Comparison of ENCODE assay signal across 11 cellular contexts in the genomic region with DNA sequence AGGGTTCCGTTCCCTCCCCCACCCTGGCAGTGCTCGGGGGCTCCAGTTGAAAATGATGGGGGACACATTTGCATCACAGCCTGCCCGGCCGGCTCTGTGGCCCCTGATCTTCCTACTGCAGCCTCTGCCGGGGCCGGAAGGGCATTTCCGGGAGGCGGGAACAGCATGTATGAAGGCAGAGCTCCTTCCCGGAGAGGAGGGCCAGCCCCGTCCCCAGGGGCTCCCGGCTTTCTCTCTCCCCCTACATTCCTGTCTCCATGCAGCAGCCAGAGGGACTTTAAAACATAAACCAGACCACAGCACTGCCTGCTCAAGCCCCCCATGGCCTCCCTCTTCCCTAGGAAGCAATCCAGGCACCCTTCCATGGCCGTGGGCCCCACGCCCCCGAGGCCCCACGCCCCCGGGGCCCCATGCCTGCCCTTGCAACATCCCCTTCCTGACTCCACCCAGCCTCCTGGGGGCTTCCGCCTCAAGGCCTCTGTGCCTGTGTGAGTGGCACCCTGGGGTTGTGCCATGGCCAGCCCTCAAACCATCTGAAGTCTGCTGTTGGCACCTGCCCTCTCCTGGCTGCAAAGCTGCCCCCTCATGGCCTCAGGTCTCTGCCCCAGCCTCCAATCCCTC.
DNase-seq lines count a peak whose midpoint lies in the region; ATAC-seq and TF ChIP-seq lines count a peak whose summit lies in the region.
"Had no signal": no experiment of that assay in that cellular context is flagged by ENCODE, and none has a peak within 500 bp of the region (broad histone marks: within the 10 kb centered on the region; RNA-seq: fewer than 3 reads in every experiment).

No MANE protein-coding gene starts in this region.

- H3K4me3 ChIP-seq in adrenal gland = peak overlapping the region in 1 of 4 donors; percentile 33

- ATAC-seq in left lobe of liver (peak; percentile 40), GM21423 (IDR thresholded peaks at IDR 0.05; ENCODE audit: unreplicated experiment) (no peak), GM18520 (IDR thresholded peaks at IDR 0.05; ENCODE audit: unreplicated experiment) (no peak)
- ATAC-seq: activated CD4-positive, CD25-positive, alpha-beta regulatory T cell treated with anti-CD3 and anti-CD28 coated beads, Interleukin-2, amount 50 U/mL, for 24 hours had no signal

- no peak for TF ChIP-seq POLR2A in adrenal gland (IDR thresholded peaks at IDR 0.05)

- no peaks in the 10 kb centered on the region for H3K9me3 ChIP-seq in adrenal gland (replicated peaks in 1 of 3)

- peak overlapping the region; percentile 90 for H3K27ac Mint-ChIP-seq in stimulated activated naive CD8-positive, alpha-beta T cell treated with anti-CD3 and anti-CD28 coated beads, Interleukin-15, Interleukin-2, amounts not matched to agents 100 ng/mL and 50 ng/mL, for 24 hours

- DNase-seq in Kasumi-1 (lab: John Stamatoyannopoulos, UW) (peak; percentile 88 to 91), adrenal gland (no peak), left lobe of liver (ENCODE audit: low spot score) (no peak), NCI-H524 treated with DMSO at 0.1 percent for 48 hours (lab: John Stamatoyannopoulos, UW) (no peak), DMS114 treated with DMSO at 0.1 percent for 48 hours (lab: John Stamatoyannopoulos, UW; ENCODE audit: unreplicated experiment) (no peak)
- DNase-seq: head of caudate nucleus, KG1 had no signal

- WGBS in adrenal gland, 4 donors = 40 to 64% (median 49%) methylated on average over 15 to 17 of the region's 17 CpGs

- H3K27ac ChIP-seq in adrenal gland = peak overlapping the region in 3 of 5 donors; percentile 15 to 79 (median 26)

- peaks cover 14% of the 10 kb centered on the region for H3K36me3 Mint-ChIP-seq in stimulated activated naive CD8-positive, alpha-beta T cell treated with anti-CD3 and anti-CD28 coated beads, Interleukin-15, Interleukin-2, amounts not matched to agents 100 ng/mL and 50 ng/mL, for 24 hours (ENCODE audit: low read depth)

- no peaks in the 10 kb centered on the region for H3K36me3 ChIP-seq in adrenal gland (replicated peaks in 1 of 2)

- intact Hi-C loops in adrenal gland (cut with DNase I) = no loop called here

- H3K4me1 ChIP-seq in adrenal gland (replicated peaks in 1 of 2) = peaks cover 0 to 21% of the 10 kb centered on the region in 2 donors

- peaks cover 39% of the 10 kb centered on the region for H3K4me1 Mint-ChIP-seq in stimulated activated naive CD8-positive, alpha-beta T cell treated with anti-CD3 and anti-CD28 coated beads, Interleukin-15, Interleukin-2, amounts not matched to agents 100 ng/mL and 50 ng/mL, for 24 hours (ENCODE audit: low read depth)

- H3K27me3 ChIP-seq in adrenal gland = no peaks in the 10 kb centered on the region

- H3K27me3 Mint-ChIP-seq in stimulated activated naive CD8-positive, alpha-beta T cell treated with anti-CD3 and anti-CD28 coated beads, Interleukin-15, Interleukin-2, amounts not matched to agents 100 ng/mL and 50 ng/mL, for 24 hours = no peaks in the 10 kb centered on the region

- no peak for TF ChIP-seq CTCF in adrenal gland (IDR thresholded peaks at IDR 0.05)

- peak overlapping the region; percentile 10 for H3K4me3 Mint-ChIP-seq in stimulated activated naive CD8-positive, alpha-beta T cell treated with anti-CD3 and anti-CD28 coated beads, Interleukin-15, Interleukin-2, amounts not matched to agents 100 ng/mL and 50 ng/mL, for 24 hours

- H3K9me3 Mint-ChIP-seq in stimulated activated naive CD8-positive, alpha-beta T cell treated with anti-CD3 and anti-CD28 coated beads, Interleukin-15, Interleukin-2, amounts not matched to agents 100 ng/mL and 50 ng/mL, for 24 hours = peaks cover 13% of the 10 kb centered on the region

Comparison
In these comparisons a context has a peak if more than half of its experiments do, and no peak if none do; other contexts are left out.
1. DNase-seq: peak in Kasumi-1 (2 of 2); none in adrenal gland (0 of 7), left lobe of liver (single experiment), NCI-H524 treated with DMSO at 0.1 percent for 48 hours (single experiment) and DMS114 treated with DMSO at 0.1 percent for 48 hours (single experiment).